Comparison of ENCODE assay signal across 8 cellular contexts in the genomic region with DNA sequence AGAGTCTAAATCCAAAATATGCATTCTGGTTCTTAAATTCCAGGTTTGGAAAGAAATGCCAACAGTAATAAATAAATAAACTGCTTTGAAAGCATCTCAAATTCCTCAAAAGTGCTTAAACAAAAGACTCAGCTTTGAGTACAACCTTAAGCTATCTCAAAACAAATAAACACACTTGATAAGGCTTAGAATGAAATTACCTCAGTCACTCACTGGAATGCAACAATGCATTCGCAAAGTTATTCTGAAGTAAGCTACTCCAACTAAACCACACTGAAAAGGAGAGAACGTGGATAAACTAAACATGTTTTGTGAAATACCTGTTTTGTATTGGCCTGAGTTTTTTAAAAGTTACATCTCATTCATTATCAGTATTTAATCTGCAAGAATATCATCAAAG. TPM values are rescaled to one million over a fixed set of nuclear protein-coding genes. Genes with fewer than 3 reads are reported as not detected.
DNase-seq lines count a peak whose midpoint lies in the region; ATAC-seq and TF ChIP-seq lines count a peak whose summit lies in the region.

No MANE protein-coding gene starts in this region.

- H3K4me3 ChIP-seq in heart right ventricle (peak overlapping the region in 8 of 10 donors; percentile 65 to 83 (median 70)), right lobe of liver (peak overlapping the region in 2 of 3 donors; percentile 63 to 78), aorta (ENCODE audit: low read length in 2 of 2) (peak overlapping the region; percentile 14 to 63)

- 35% methylated on average over 2 of the region's 2 CpGs for WGBS in heart right ventricle, 2 donors
- 8% methylated on average over 2 of the region's 2 CpGs for WGBS in right lobe of liver (ENCODE audit: insufficient coverage, low coverage, low lambda C conversion rate, missing lambda C conversion rate)
- 8 to 9% methylated on average over 2 of the region's 2 CpGs for WGBS in aorta, 2 donors

- intact Hi-C loops in heart right ventricle (cut with DNase I) (loop anchor here in 3 of 10 donors (5.0 to 10.0 kb wide), 2 partner anchors 74 to 76 kb away; a partner anchor contains a TSS), Right ventricle myocardium superior (cut with DNase I) (no loop called here), right lobe of liver (cut with DNase I) (no loop called here), aorta (cut with DNase I) (loop anchor here (5.0 to 10.0 kb wide), 2 partner anchors 74 to 76 kb away; a partner anchor contains a TSS)

- H3K4me1 ChIP-seq in heart right ventricle (peaks cover 0 to 36% (median 18%) of the 10 kb centered on the region in 9 donors), right lobe of liver (peaks cover 0 to 13% (median 0%) of the 10 kb centered on the region in 4 donors), aorta (ENCODE audit: control insufficient read depth in 1 of 2, insufficient read depth in 2 of 2, low read length in 2 of 2) (no peaks in the 10 kb centered on the region)

- TF ChIP-seq CTCF in heart right ventricle (IDR thresholded peaks at IDR 0.05), result no peak
- no peak for TF ChIP-seq CTCF in right lobe of liver (IDR thresholded peaks at IDR 0.05)

- DNase-seq in heart right ventricle, result no peak
- DNase-seq in Right ventricle myocardium superior, result no peak
- peak; percentile 75 for DNase-seq in astrocyte of the hippocampus (ENCODE audit: low read depth, low spot score)
- no peak for DNase-seq in right lobe of liver
- DNase-seq in aorta, result no peak
- DNase-seq in OCI-M2 (lab: John Stamatoyannopoulos, UW; ENCODE audit: unreplicated experiment), result no peak
- no peak for DNase-seq in midbrain (lab: John Stamatoyannopoulos, UW)
- DNase-seq in NCI-H1436 treated with DMSO at 0.1 percent for 48 hours (lab: John Stamatoyannopoulos, UW), result no peak

- no peak for TF ChIP-seq POLR2A in right lobe of liver (IDR thresholded peaks at IDR 0.05)

- H3K27me3 ChIP-seq in heart right ventricle (no peaks in the 10 kb centered on the region), right lobe of liver (no peaks in the 10 kb centered on the region), aorta (ENCODE audit: control insufficient read depth in 1 of 2, insufficient read depth in 2 of 2, low read length in 1 of 2) (no peaks in the 10 kb centered on the region)

- peaks cover 0 to 16% (median 7%) of the 10 kb centered on the region in 9 donors for H3K36me3 ChIP-seq in heart right ventricle
- H3K36me3 ChIP-seq in right lobe of liver, result peaks cover 0 to under 1% (median 0%) of the 10 kb centered on the region in 4 donors
- no peaks in the 10 kb centered on the region for H3K36me3 ChIP-seq in aorta (ENCODE audit: control insufficient read depth in 1 of 2, insufficient read depth in 2 of 2, low read length in 1 of 2)

- ATAC-seq in heart right ventricle, result no peak
- ATAC-seq in Right ventricle myocardium superior (ENCODE audit: poor library complexity), result no peak
- ATAC-seq in right lobe of liver, result no peak
- no peak for ATAC-seq in aorta (ENCODE audit: low FRiP score)

- H3K27ac ChIP-seq in heart right ventricle, result peak overlapping the region in 7 of 10 donors; percentile 74 to 94 (median 92)
- peak overlapping the region in 1 of 3 donors; percentile 79 for H3K27ac ChIP-seq in right lobe of liver
- no peak overlapping the region for H3K27ac ChIP-seq in aorta (ENCODE audit: low read depth in 1 of 2, low read length in 2 of 2)

- H3K9me3 ChIP-seq in heart right ventricle (no peaks in the 10 kb centered on the region), right lobe of liver (no peaks in the 10 kb centered on the region), aorta (ENCODE audit: control insufficient read depth, low read length) (no peaks in the 10 kb centered on the region)

RNA-seq across cellular contexts. Expression of a gene that starts 1.2 kb away (rescaled TPM):
- total RNA-seq in heart right ventricle (10 to 100 TPM in 9 of 10 donors, 1 to 10 TPM in 1; 9.7 to 21.3 (median 11.5) TPM), Right ventricle myocardium superior (14.3 TPM), right lobe of liver (10 to 100 TPM; 10.6 to 32.0 (median 18.4) TPM), aorta (10 to 100 TPM; 18.2 to 19.5 TPM)
- polyA plus RNA-seq in heart right ventricle (10 to 100 TPM; 24.4 to 30.7 TPM), aorta (10 to 100 TPM; 23.7 to 29.3 TPM)

Comparison
In these comparisons a context has a peak if more than half of its experiments do, and no peak if none do; other contexts are left out.
1. H3K27ac ChIP-seq: peak in heart right ventricle (7 of 10); none in aorta (0 of 2).
2. intact Hi-C loops: an anchor here in aorta (5.0 to 10.0 kb wide); none called in Right ventricle myocardium superior and right lobe of liver.
3. Peak in every context shown above with its lines, with median percentiles within 50 percentile points of each other: H3K4me3 ChIP-seq.